1 cellular context compared by ENCODE assay signal in the genomic region with DNA sequence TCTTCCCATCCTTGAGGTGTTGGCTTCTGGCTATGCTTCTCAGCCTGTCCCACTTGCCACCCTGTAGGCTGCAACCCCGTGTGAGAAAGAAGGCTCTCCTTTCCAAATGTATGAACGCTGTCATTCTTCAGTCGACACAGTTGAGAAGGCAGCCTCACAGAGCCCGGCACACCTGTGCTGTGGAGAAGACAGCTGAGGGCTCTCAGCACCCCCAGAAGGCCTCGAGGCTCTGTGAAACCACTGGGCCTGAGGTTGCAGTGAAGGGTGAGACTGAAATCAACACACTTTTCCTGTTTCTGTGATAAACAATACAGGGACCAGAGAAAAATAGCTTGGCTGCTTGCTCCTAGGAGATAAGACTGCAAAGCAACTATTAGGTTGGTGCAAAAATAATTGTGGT.
A peak's percentile ranks its signal among the peaks of the same experiment; 100 is the strongest.
TF ChIP-seq lines count a peak whose summit lies in the region.

No MANE protein-coding gene starts in this region.

TF ChIP-seq in GM12878, 131 proteins besides CTCF, POLR2A, EP300 and RAD21:
- TF ChIP-seq TCF3 (IDR thresholded peaks at IDR 0.05; ENCODE audit: borderline replicate concordance, insufficient read depth, low read depth, low read length) (0 out of 2 replicates have a peak, but pooled peaks have one; percentile 20), ZZZ3 (IDR thresholded peaks at IDR 0.05; ENCODE audit: control insufficient read depth, insufficient read length, low read depth) (no peak)
